ENCODE assay signal across 21 cellular contexts in genomic region chr10:96501985-96502384, GRCh38. TPM values are rescaled to one million over a fixed set of nuclear protein-coding genes. Genes with fewer than 3 reads are reported as not detected.
DNase-seq lines count a peak whose midpoint lies in the region; ATAC-seq and TF ChIP-seq lines count a peak whose summit lies in the region.
"Had no signal": no experiment of that assay in that cellular context is flagged by ENCODE, and none has a peak within 500 bp of the region (broad histone marks: within the 10 kb centered on the region; RNA-seq: fewer than 3 reads in every experiment).

No MANE protein-coding gene starts in this region.

- H3K4me1 ChIP-seq in smooth muscle cell (ENCODE audit: low read depth) = no peaks in the 10 kb centered on the region
- H3K4me1 ChIP-seq: HAP-1 had no signal

- no peaks in the 10 kb centered on the region for H3K27me3 Mint-ChIP-seq in nephron progenitor cell (ENCODE audit: low read depth, poor library complexity)

- no peak overlapping the region for H3K27ac Mint-ChIP-seq in nephron progenitor cell
- H3K27ac Mint-ChIP-seq: endodermal cell had no signal

- H3K9ac ChIP-seq in smooth muscle cell (ENCODE audit: low read depth) = no peak overlapping the region

- no peaks in the 10 kb centered on the region for H3K27me3 ChIP-seq in smooth muscle cell (ENCODE audit: low read depth)

- H2AFZ ChIP-seq in smooth muscle cell (ENCODE audit: low read depth) = no peak overlapping the region

- no peak overlapping the region for H3K4me2 ChIP-seq in smooth muscle cell

- no peak overlapping the region for H3K4me3 ChIP-seq in smooth muscle cell
- H3K4me3 ChIP-seq: HAP-1, mucosa of descending colon, thoracic aorta had no signal

- no peaks in the 10 kb centered on the region for H4K20me1 ChIP-seq in smooth muscle cell (ENCODE audit: low read depth)

- H3F3A ChIP-seq in smooth muscle cell (ENCODE audit: low read depth) = no peaks in the 10 kb centered on the region

- no peaks in the 10 kb centered on the region for H3K36me3 Mint-ChIP-seq in nephron progenitor cell (ENCODE audit: low read depth)

- no peaks in the 10 kb centered on the region for H3K9me3 ChIP-seq in smooth muscle cell (replicated peaks; ENCODE audit: low read depth)
- H3K9me3 ChIP-seq: HAP-1, mucosa of descending colon, thoracic aorta had no signal

- ATAC-seq in esophagus mucosa = peak; percentile 69
- ATAC-seq in GM21528 (IDR thresholded peaks at IDR 0.05; ENCODE audit: low FRiP score, unreplicated experiment) = no peak
- ATAC-seq: mucosa of descending colon, Panc1 had no signal

- H3K36me3 ChIP-seq in smooth muscle cell (ENCODE audit: low read depth) = no peaks in the 10 kb centered on the region
- H3K36me3 ChIP-seq: HAP-1, thoracic aorta had no signal

- 48% methylated on average over 4 of the region's 4 CpGs for WGBS in smooth muscle cell (ENCODE audit: low lambda C conversion rate)

- H3K27ac ChIP-seq in smooth muscle cell (ENCODE audit: low read depth) = peak overlapping the region; percentile 47
- H3K27ac ChIP-seq: 22Rv1, thoracic aorta had no signal

- H3K79me2 ChIP-seq in smooth muscle cell (ENCODE audit: low read depth) = no peaks in the 10 kb centered on the region

- peak; percentile 10 for DNase-seq in DMS79 treated with DMSO at 0.1 percent for 48 hours (lab: John Stamatoyannopoulos, UW)
- no peak for DNase-seq in DMS79 (lab: John Stamatoyannopoulos, UW)
- peak; percentile 23 for DNase-seq in NCI-H69 (lab: John Stamatoyannopoulos, UW)
- DNase-seq in smooth muscle cell (lab: John Stamatoyannopoulos, UW; ENCODE audit: unreplicated experiment) = no peak
- no peak for DNase-seq in nephron progenitor cell
- DNase-seq in activated CD4-positive, alpha-beta T cell treated with anti-CD3 and anti-CD28 coated beads for 48 hours = no peak
- DNase-seq: activated CD4-positive, alpha-beta T cell treated with anti-CD3 and anti-CD28 coated beads, Interleukin-2, amount 50 U/mL, for 1 hour; activated gamma-delta T cell treated with Interleukin-2 at 50 U/mL for 16 hours; amniotic stem cell; endodermal cell; mucosa of descending colon; NCI-H2171; NCI-H774; retina; SW 1271 had no signal

- H3K4me1 Mint-ChIP-seq in nephron progenitor cell = peaks cover 25% of the 10 kb centered on the region
- H3K4me1 Mint-ChIP-seq: endodermal cell had no signal

- no peaks in the 10 kb centered on the region for H3K9me3 Mint-ChIP-seq in nephron progenitor cell
- H3K9me3 Mint-ChIP-seq: endodermal cell had no signal

- TF ChIP-seq CTCF in smooth muscle cell (IDR thresholded peaks at IDR 0.05; ENCODE audit: borderline replicate concordance, insufficient read depth, poor library complexity, severe bottlenecking) (no peak), nephron progenitor cell (IDR thresholded peaks at IDR 0.05) (no peak)

- H3K4me3 Mint-ChIP-seq in nephron progenitor cell = no peak overlapping the region
- H3K4me3 Mint-ChIP-seq: endodermal cell had no signal

RNA-seq across cellular contexts. Expression of gene TLL2, which starts 11.7 kb away (rescaled TPM):
- total RNA-seq in esophagus mucosa (0.12 TPM), smooth muscle cell (0.18 and 0.45 TPM in 2 replicates)
- 0.04 TPM in 1 of 2 replicates, not detected in the other for polyA plus RNA-seq in smooth muscle cell
- total RNA-seq: thoracic aorta had no signal

Comparison
In these comparisons a context has a peak if more than half of its experiments do, and no peak if none do; other contexts are left out.
1. DNase-seq: peak in DMS79 treated with DMSO at 0.1 percent for 48 hours (single experiment) and NCI-H69 (single experiment); none in DMS79 (single experiment), smooth muscle cell (single experiment), nephron progenitor cell (single experiment) and activated CD4-positive, alpha-beta T cell treated with anti-CD3 and anti-CD28 coated beads for 48 hours (single experiment).